Comparison of ENCODE assay signal across 1 cellular context in the genomic region with DNA sequence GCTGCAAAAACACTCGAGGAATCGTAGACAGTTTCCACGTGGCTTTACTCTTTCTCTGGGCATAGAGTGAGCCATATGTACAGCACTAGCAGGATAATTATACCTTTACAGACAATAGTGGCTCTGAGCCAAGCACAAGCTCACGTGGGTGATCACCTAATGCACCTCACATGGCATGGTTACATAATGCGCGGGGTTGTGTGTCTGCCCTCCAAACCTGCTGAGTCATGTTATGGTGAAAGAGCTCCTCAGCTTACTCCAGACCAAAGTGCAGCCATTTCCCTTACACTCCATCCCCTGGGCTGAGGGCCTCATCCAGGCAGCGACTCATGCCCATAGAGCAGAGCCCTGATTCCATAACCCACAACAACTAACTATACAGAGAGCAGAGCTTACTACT.
TF ChIP-seq lines count a peak whose summit lies in the region.

No MANE protein-coding gene starts in this region.

TF ChIP-seq in IMR-90, 13 proteins besides CTCF, POLR2A, EP300 and RAD21:
- no peak for TF ChIP-seq MAFK (IDR thresholded peaks at IDR 0.05; ENCODE audit: low read depth, low read length)
- peak; percentile 63 for TF ChIP-seq NFE2L2 (IDR thresholded peaks at IDR 0.05; ENCODE audit: low read depth, low read length)
- TF ChIP-seq, protein P1, sequence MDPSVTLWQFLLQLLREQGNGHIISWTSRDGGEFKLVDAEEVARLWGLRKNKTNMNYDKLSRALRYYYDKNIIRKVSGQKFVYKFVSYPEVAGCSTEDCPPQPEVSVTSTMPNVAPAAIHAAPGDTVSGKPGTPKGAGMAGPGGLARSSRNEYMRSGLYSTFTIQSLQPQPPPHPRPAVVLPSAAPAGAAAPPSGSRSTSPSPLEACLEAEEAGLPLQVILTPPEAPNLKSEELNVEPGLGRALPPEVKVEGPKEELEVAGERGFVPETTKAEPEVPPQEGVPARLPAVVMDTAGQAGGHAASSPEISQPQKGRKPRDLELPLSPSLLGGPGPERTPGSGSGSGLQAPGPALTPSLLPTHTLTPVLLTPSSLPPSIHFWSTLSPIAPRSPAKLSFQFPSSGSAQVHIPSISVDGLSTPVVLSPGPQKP (IDR thresholded peaks at IDR 0.05; ENCODE audit: borderline replicate concordance, low read depth, low read length): no peak
